20 cellular contexts compared by ENCODE assay signal in the genomic region with DNA sequence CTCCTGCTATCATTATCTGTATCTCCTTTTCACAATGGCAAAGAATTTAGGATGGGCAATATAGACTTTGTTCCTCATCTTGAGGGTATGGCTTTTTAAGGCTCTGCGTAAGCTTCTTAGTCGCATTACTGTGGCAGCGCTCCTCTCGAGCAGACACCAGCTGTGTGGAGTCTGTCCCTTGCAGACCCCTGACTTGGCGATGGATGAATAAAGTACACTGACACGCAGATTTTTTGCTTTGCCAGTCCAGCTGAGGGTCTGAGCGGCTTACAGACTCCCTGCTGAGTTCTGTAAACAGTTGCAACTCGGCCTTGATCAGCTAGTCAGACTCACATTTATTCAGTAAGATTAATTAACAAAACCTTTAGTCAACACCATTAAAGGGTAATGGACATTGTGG.
"Had no signal": no experiment of that assay in that cellular context is flagged by ENCODE, and none has a peak within 500 bp of the region (broad histone marks: within the 10 kb centered on the region; RNA-seq: fewer than 3 reads in every experiment).

No MANE protein-coding gene starts in this region.

- H3K27me3 Mint-ChIP-seq: activated naive CD4-positive, alpha-beta T cell treated with anti-CD3 and anti-CD28 coated beads, Interleukin-2, amount 50 U/mL, for 24 hours had no signal

- H3K36me3 ChIP-seq: ascending aorta, breast epithelium, gastrocnemius medialis, heart right ventricle, prostate gland, tibial nerve, uterus had no signal

- H3K9me3 Mint-ChIP-seq: activated naive CD4-positive, alpha-beta T cell treated with anti-CD3 and anti-CD28 coated beads, Interleukin-2, amount 50 U/mL, for 24 hours had no signal

- H3K4me1 Mint-ChIP-seq: activated naive CD4-positive, alpha-beta T cell treated with anti-CD3 and anti-CD28 coated beads, Interleukin-2, amount 50 U/mL, for 24 hours; immature natural killer cell had no signal

- H3K27ac ChIP-seq: ascending aorta, breast epithelium, coronary artery, gastrocnemius medialis, heart right ventricle, prostate gland, tibial nerve, uterus had no signal

- H3K4me3 ChIP-seq: ascending aorta, breast epithelium, coronary artery, gastrocnemius medialis, heart right ventricle, prostate gland, tibial nerve, uterus had no signal

- H3K36me3 Mint-ChIP-seq: activated naive CD4-positive, alpha-beta T cell treated with anti-CD3 and anti-CD28 coated beads, Interleukin-2, amount 50 U/mL, for 24 hours; immature natural killer cell had no signal

- H3K4me3 Mint-ChIP-seq: activated naive CD4-positive, alpha-beta T cell treated with anti-CD3 and anti-CD28 coated beads, Interleukin-2, amount 50 U/mL, for 24 hours; activated T-cell treated with anti-CD3 and anti-CD28 coated beads, Interleukin-2, amount 50 U/mL, for 72 hours; immature natural killer cell had no signal

- H3K27me3 ChIP-seq: ascending aorta, breast epithelium, gastrocnemius medialis, heart right ventricle, tibial nerve, uterus had no signal

- H3K4me1 ChIP-seq: ascending aorta, breast epithelium, gastrocnemius medialis, heart right ventricle, prostate gland, tibial nerve, uterus had no signal

- ATAC-seq: activated T-cell treated with anti-CD3 and anti-CD28 coated beads, Interleukin-2, amount 50 U/mL, for 72 hours; esophagus mucosa; gastrocnemius medialis; heart right ventricle; left ventricle myocardium superior; right cardiac atrium had no signal

- H3K9me3 ChIP-seq: ascending aorta, breast epithelium, gastrocnemius medialis, heart right ventricle, prostate gland, tibial nerve, uterus had no signal

- DNase-seq: activated CD4-positive, CD25-positive, alpha-beta regulatory T cell treated with anti-CD3 and anti-CD28 coated beads, Interleukin-2, amount 50 U/mL, for 72 hours; activated CD8-positive, alpha-beta memory T cell treated with anti-CD3 and anti-CD28 coated beads for 24 hours; activated CD8-positive, alpha-beta memory T cell treated with anti-CD3 and anti-CD28 coated beads, Interleukin-2, amount 50 U/mL, for 48 hours; activated effector memory CD4-positive, alpha-beta T cell treated with anti-CD3 and anti-CD28 coated beads, Interleukin-2, amount 50 U/mL, for 16 hours; activated T-cell treated with anti-CD3 and anti-CD28 coated beads, Interleukin-2, amount 50 U/mL, for 72 hours; gastrocnemius medialis; heart right ventricle; immature natural killer cell; left ventricle myocardium superior; right cardiac atrium; stimulated activated CD4-positive, alpha-beta T cell treated with anti-CD3 and anti-CD28 coated beads, Interleukin-2, amount 100 ng/mL, for 24 hours; stimulated activated naive CD4-positive, alpha-beta T cell treated with Interleukin-2 at 50 U/mL for 16 hours; uterus had no signal

- H3K27ac Mint-ChIP-seq: activated naive CD4-positive, alpha-beta T cell treated with anti-CD3 and anti-CD28 coated beads, Interleukin-2, amount 50 U/mL, for 24 hours; activated T-cell treated with anti-CD3 and anti-CD28 coated beads, Interleukin-2, amount 50 U/mL, for 72 hours; immature natural killer cell had no signal
